ENCODE assay signal across 8 cellular contexts in genomic region chr7:100612730-100613446, GRCh38. TPM values are rescaled to one million over a fixed set of nuclear protein-coding genes. Genes with fewer than 3 reads are reported as not detected.
DNase-seq lines count a peak whose midpoint lies in the region; ATAC-seq, FAIRE-seq and TF ChIP-seq lines count a peak whose summit lies in the region.

No MANE protein-coding gene starts in this region.

- H3K27ac ChIP-seq in GM23248 (no peak overlapping the region), rectal smooth muscle tissue (ENCODE audit: low read depth, low read length) (no peak overlapping the region)

- H3K4me3 Mint-ChIP-seq in CD14-positive monocyte (peak overlapping the region; percentile 93 to 97), glutamatergic neuron (ENCODE audit: unreplicated experiment) (peak overlapping the region; percentile 97)

- peaks cover 12% of the 10 kb centered on the region for H3F3A ChIP-seq in GM23248 (ENCODE audit: insufficient read depth)

- H3K36me3 Mint-ChIP-seq in CD14-positive monocyte (peaks cover 17 to 18% of the 10 kb centered on the region in 2 donors), glutamatergic neuron (ENCODE audit: unreplicated experiment) (no peaks in the 10 kb centered on the region)

- in situ Hi-C loops in GM23248 (cut with MboI): no loop called here

- no peak for FAIRE-seq in H54 (lab: Jason Lieb, UNC)

- H3K27ac Mint-ChIP-seq in CD14-positive monocyte (peak overlapping the region; percentile 25 to 98 (median 59)), glutamatergic neuron (ENCODE audit: unreplicated experiment) (peak overlapping the region; percentile 12)

- TF ChIP-seq CTCF in CD14-positive monocyte (IDR thresholded peaks at IDR 0.05) (no peak), WI38 (IDR thresholded peaks at IDR 0.05; ENCODE audit: low read depth, low read length) (no peak), glutamatergic neuron (IDR thresholded peaks at IDR 0.05; ENCODE audit: partially characterized antibody, unreplicated experiment) (no peak)

- peak overlapping the region; percentile 89 for H3K4me3 ChIP-seq in GM23248
- peak overlapping the region; percentile 86 for H3K4me3 ChIP-seq in WI38 (ENCODE audit: low read depth, low read length)
- H3K4me3 ChIP-seq in rectal smooth muscle tissue (ENCODE audit: low read length): peak overlapping the region; percentile 71

- H3K4me2 ChIP-seq in GM23248 (ENCODE audit: unreplicated experiment): peak overlapping the region; percentile 77

- H3K9ac ChIP-seq in GM23248 (peak overlapping the region; percentile 76), rectal smooth muscle tissue (ENCODE audit: low read length) (peak overlapping the region; percentile 1)

- H3K36me3 ChIP-seq in GM23248 (ENCODE audit: low read depth) (no peaks in the 10 kb centered on the region), rectal smooth muscle tissue (ENCODE audit: control insufficient read depth, insufficient read depth, low read length) (no peaks in the 10 kb centered on the region)

- H3K79me2 ChIP-seq in GM23248 (ENCODE audit: insufficient read depth): no peaks in the 10 kb centered on the region

- H3K27me3 ChIP-seq in GM23248 (replicated peaks; ENCODE audit: insufficient read depth): no peaks in the 10 kb centered on the region
- H3K27me3 ChIP-seq in rectal smooth muscle tissue (ENCODE audit: control insufficient read depth, insufficient read depth, low read length): no peaks in the 10 kb centered on the region

- H3K9me3 Mint-ChIP-seq in CD14-positive monocyte (peaks cover 0 to 3% (median 0%) of the 10 kb centered on the region in 7 donors), glutamatergic neuron (ENCODE audit: unreplicated experiment) (peaks cover 5% of the 10 kb centered on the region)

- DNase-seq in CD14-positive monocyte (ENCODE audit: low spot score) (no peak), GM23248 (peak; percentile 27), glutamatergic neuron (peak; percentile 39), H54 (ENCODE audit: insufficient read length, low spot score) (no peak), NCI-H146 treated with DMSO at 0.1 percent for 48 hours (lab: John Stamatoyannopoulos, UW; ENCODE audit: unreplicated experiment) (no peak)

- peak overlapping the region; percentile 89 for H2AFZ ChIP-seq in GM23248

- 5 to 13% methylated on average over 22 to 29 of the region's 29 CpGs for WGBS in GM23248 (ENCODE audit: low coverage in 1 of 2, low lambda C conversion rate in 2 of 2, missing lambda C conversion rate in 2 of 2), 2 experiments

- H3K9me3 ChIP-seq in GM23248 (ENCODE audit: low read depth): no peaks in the 10 kb centered on the region

- H3K27me3 Mint-ChIP-seq in CD14-positive monocyte (ENCODE audit: low read depth in 3 of 3): peaks cover 0 to 8% (median 5%) of the 10 kb centered on the region in 3 donors
- peaks cover 2% of the 10 kb centered on the region for H3K27me3 Mint-ChIP-seq in glutamatergic neuron (ENCODE audit: unreplicated experiment)

- no peak for ATAC-seq in HG02623 (IDR thresholded peaks at IDR 0.05; ENCODE audit: unreplicated experiment)

- H3K4me1 Mint-ChIP-seq in CD14-positive monocyte: peaks cover 19% of the 10 kb centered on the region
- H3K4me1 Mint-ChIP-seq in glutamatergic neuron (ENCODE audit: low read depth, unreplicated experiment): peaks cover 5% of the 10 kb centered on the region

- H3K9me2 ChIP-seq in GM23248 (ENCODE audit: insufficient read depth): no peaks in the 10 kb centered on the region

- TF ChIP-seq POLR2A in H54 (IDR thresholded peaks at IDR 0.05; ENCODE audit: low read depth, low read length): no peak

- H3K4me1 ChIP-seq in GM23248 (ENCODE audit: insufficient read depth): no peaks in the 10 kb centered on the region
- peaks cover 4% of the 10 kb centered on the region for H3K4me1 ChIP-seq in rectal smooth muscle tissue (ENCODE audit: control insufficient read depth, insufficient read depth, low read length)

- intact Hi-C loops in CD14-positive monocyte (cut with micrococcal nuclease): loop anchor here (1.0 to 5.0 kb wide), 5 partner anchors 26 to 274 kb away; partner anchors contain the start of genes FBXO24 (in 2 of the 2), LRCH4 (in 2 of the 2), AGFG2 (in 1 of the 2) and GNB2 (in 1 of the 2)

- no peaks in the 10 kb centered on the region for H4K20me1 ChIP-seq in GM23248 (ENCODE audit: insufficient read depth)

RNA-seq across cellular contexts. Expression of gene MOSPD3, which starts 0.5 kb away (rescaled TPM):
- polyA plus RNA-seq in CD14-positive monocyte (10 to 100 TPM; 12.7 to 13.3 TPM), GM23248 (2016; fragmentation: Nextera tagmentation; extraction: Ambion mirVana) (26.5 and 27.1 TPM in 2 replicates)
- 14.0 and 17.5 TPM in 2 replicates for total RNA-seq in GM23248 (2014; rRNA removed; shearing (Covaris generic))
- total RNA-seq in glutamatergic neuron (ENCODE audit: unreplicated experiment): 37.1 TPM

RNA-seq across cellular contexts. Expression of gene PCOLCE, which starts 10.7 kb away (rescaled TPM):
- under 1 TPM; 0.18 to 0.58 TPM for polyA plus RNA-seq in CD14-positive monocyte
- 211 and 267 TPM in 2 replicates for total RNA-seq in GM23248 (2014; rRNA removed; shearing (Covaris generic))
- polyA plus RNA-seq in GM23248 (2016; fragmentation: Nextera tagmentation; extraction: Ambion mirVana): 536 and 544 TPM in 2 replicates
- total RNA-seq in glutamatergic neuron (ENCODE audit: unreplicated experiment): 33.9 TPM

RNA-seq across cellular contexts. Expression of gene FBXO24, which starts 26.8 kb away (rescaled TPM):
- polyA plus RNA-seq in CD14-positive monocyte: under 1 TPM; 0.42 to 0.69 TPM
- total RNA-seq in GM23248 (2014; rRNA removed; shearing (Covaris generic)): 0.43 and 0.89 TPM in 2 replicates
- polyA plus RNA-seq in GM23248 (2016; fragmentation: Nextera tagmentation; extraction: Ambion mirVana): 0.11 and 0.38 TPM in 2 replicates
- total RNA-seq in glutamatergic neuron (ENCODE audit: unreplicated experiment): 0.49 TPM

RNA-seq across cellular contexts. Expression of gene LRCH4, which starts 27.0 kb away (rescaled TPM):
- polyA plus RNA-seq in CD14-positive monocyte (100 to 1,000 TPM; 132 to 134 TPM), GM23248 (2016; fragmentation: Nextera tagmentation; extraction: Ambion mirVana) (11.0 and 12.9 TPM in 2 replicates)
- total RNA-seq in GM23248 (2014; rRNA removed; shearing (Covaris generic)): 13.6 and 29.2 TPM in 2 replicates
- 166 TPM for total RNA-seq in glutamatergic neuron (ENCODE audit: unreplicated experiment)

RNA-seq across cellular contexts. Expression of gene TFR2, which starts 28.5 kb away (rescaled TPM):
- under 1 TPM in 1 of 2 donors, not detected in 1; 0.79 TPM for polyA plus RNA-seq in CD14-positive monocyte
- total RNA-seq in GM23248 (2014; rRNA removed; shearing (Covaris generic)): 0.11 and 0.51 TPM in 2 replicates
- 0.28 and 0.79 TPM in 2 replicates for polyA plus RNA-seq in GM23248 (2016; fragmentation: Nextera tagmentation; extraction: Ambion mirVana)
- 5.1 TPM for total RNA-seq in glutamatergic neuron (ENCODE audit: unreplicated experiment)

Comparison
In these comparisons a context has a peak if more than half of its experiments do, and no peak if none do; other contexts are left out.
1. DNase-seq: peak in GM23248 (single experiment) and glutamatergic neuron (single experiment); none in CD14-positive monocyte (single experiment), H54 (single experiment) and NCI-H146 treated with DMSO at 0.1 percent for 48 hours (single experiment).
2. Peak in every context shown above with its lines, with median percentiles within 50 percentile points of each other: H3K4me3 ChIP-seq.